Comparison of ENCODE assay signal across 8 cellular contexts in genomic region chr19:45677351-45678230, GRCh38. TPM values are rescaled to one million over a fixed set of nuclear protein-coding genes. Genes with fewer than 3 reads are reported as not detected.
DNase-seq lines count a peak whose midpoint lies in the region; ATAC-seq and TF ChIP-seq lines count a peak whose summit lies in the region.

No MANE protein-coding gene starts in this region.

- no peak overlapping the region for H3K4me3 ChIP-seq in LNCaP clone FGC (ENCODE audit: low read depth, low read length)

- H3K4me1 Mint-ChIP-seq in WTC11: peaks cover 18% of the 10 kb centered on the region
- peaks cover 11% of the 10 kb centered on the region for H3K4me1 Mint-ChIP-seq in MCF 10A (ENCODE audit: insufficient read depth, unreplicated experiment)

- H3K36me3 Mint-ChIP-seq in WTC11 (no peaks in the 10 kb centered on the region), MCF 10A (ENCODE audit: insufficient read depth, unreplicated experiment) (no peaks in the 10 kb centered on the region)

- H3K27ac Mint-ChIP-seq in WTC11 (peak overlapping the region; percentile 89), MCF 10A (ENCODE audit: low read depth, unreplicated experiment) (no peak overlapping the region)

- TF ChIP-seq CTCF in GM10248 (IDR thresholded peaks at IDR 0.05; ENCODE audit: control extremely low read depth, extremely low read depth, low read depth, missing control alignments) (no peak), LNCaP clone FGC (IDR thresholded peaks at IDR 0.05; ENCODE audit: control insufficient read depth, extremely low read depth, insufficient read depth) (peak; percentile 33; the same call in 1 of the 2 replicates), WTC11 (IDR thresholded peaks at IDR 0.05) (no peak), MCF 10A (IDR thresholded peaks at IDR 0.05; ENCODE audit: unreplicated experiment) (no peak)

- no TSS peak for BruUV-seq in MCF 10A (replicated peaks; lab: Mats Ljungman, UMichigan)

- ATAC-seq in WTC11: peak; percentile 89

- H3K4me3 Mint-ChIP-seq in WTC11: peak overlapping the region; percentile 83
- no peak overlapping the region for H3K4me3 Mint-ChIP-seq in MCF 10A (ENCODE audit: unreplicated experiment)

- CTCF ChIA-PET in GM10248 (lab: Yijun Ruan, JAX) (interaction anchor here (0.7 to 8.5 kb wide), 12 partner anchors 8 to 238 kb away, joined by 3 to 100 read pairs (median 7); partner anchors contain the start of genes GIPR, QPCTL, SIX5 and SNRPD2), WTC11 (lab: Charles Lee) (interaction anchor here (0.6 to 6.7 kb wide), 36 partner anchors 9 to 399 kb away, joined by 3 to 86 read pairs (median 4); partner anchors contain the start of genes EML2, FBXO46, GIPR and QPCTL), MCF 10A (lab: Yijun Ruan, JAX) (interaction anchor here (0.6 to 1.2 kb wide), 4 partner anchors 11 to 192 kb away, joined by 3 read pairs; no protein-coding TSS in a partner anchor)

- H3K9me3 Mint-ChIP-seq in WTC11: no peaks in the 10 kb centered on the region
- H3K9me3 Mint-ChIP-seq in MCF 10A (ENCODE audit: unreplicated experiment): no peaks in the 10 kb centered on the region

- H3K27me3 Mint-ChIP-seq in WTC11 (ENCODE audit: low read depth): peaks cover 67% of the 10 kb centered on the region
- H3K27me3 Mint-ChIP-seq in MCF 10A (ENCODE audit: insufficient read depth, unreplicated experiment): no peaks in the 10 kb centered on the region

- intact Hi-C loops in MCF 10A (cut with micrococcal nuclease): no loop called here

- POLR2A ChIA-PET in GM10248 (lab: Yijun Ruan, JAX): interaction anchor here (0.8 to 1.5 kb wide), 5 partner anchors 10 to 82 kb away, joined by 3 to 7 read pairs (median 3); partner anchors contain the start of genes QPCTL and SNRPD2
- POLR2A ChIA-PET in WTC11 (lab: Charles Lee): interaction anchor here (0.5 to 4.9 kb wide), 15 partner anchors 8 to 253 kb away, joined by 3 to 33 read pairs (median 4); partner anchors contain the start of genes FBXO46, GIPR, QPCTL and SNRPD2
- POLR2A ChIA-PET in MCF 10A (lab: Yijun Ruan, JAX): interaction anchor here (0.6 to 1.3 kb wide), 2 partner anchors 15 to 294 kb away, joined by 3 to 4 read pairs; partner anchors contain the start of genes QPCTL and SNRPD2

- DNase-seq in GM10248 (ENCODE audit: extremely low spot score) (peak; percentile 89), LNCaP clone FGC (ENCODE audit: low read depth) (no peak), WTC11 (ENCODE audit: low spot score) (peak; percentile 98), MCF 10A (ENCODE audit: unreplicated experiment) (peak; percentile 60), iPS-NIHi11 (ENCODE audit: low spot score) (peak; percentile 92), KBM-7 (no peak), cortex of kidney (lab: John Stamatoyannopoulos, UW) (no peak)
- DNase-seq in stimulated activated CD4-positive, alpha-beta T cell treated with anti-CD3 and anti-CD28 coated beads, Interleukin-12 subunit alpha, Interleukin-12 subunit beta, amount 100 ng/mL, for 4 hours: peak; percentile 82

- in situ Hi-C loops in KBM-7 (cut with MboI; ENCODE audit: low pct_unique_long_range_greater_than_20kb, low sequenced_read_pairs): no loop called here

TF ChIP-seq in WTC11, 78 proteins besides CTCF, POLR2A, EP300 and RAD21:
- TF ChIP-seq RORB (CRISPR knock-in tag; IDR thresholded peaks at IDR 0.05) (no peak), GTF2I (CRISPR knock-in tag; conservative IDR thresholded peaks at IDR 0.05) (0 out of 2 replicates have a peak, but pooled peaks have one; percentile 46), TEAD4 (CRISPR knock-in tag; IDR thresholded peaks at IDR 0.05) (no peak), ATF1 (CRISPR knock-in tag; IDR thresholded peaks at IDR 0.05) (no peak), ERG (CRISPR knock-in tag; IDR thresholded peaks at IDR 0.05) (no peak), ZNF138 (CRISPR knock-in tag; conservative IDR thresholded peaks at IDR 0.05) (no peak), ZNF671 (CRISPR knock-in tag; IDR thresholded peaks at IDR 0.05) (no peak), E2F1 (CRISPR knock-in tag; IDR thresholded peaks at IDR 0.05) (no peak), FOXP1 (CRISPR knock-in tag; IDR thresholded peaks at IDR 0.05; ENCODE audit: borderline replicate concordance) (peak; percentile 30; the same call in 1 of the 2 replicates), CBFB (CRISPR knock-in tag; IDR thresholded peaks at IDR 0.05; ENCODE audit: low read depth) (no peak), FOXK1 (CRISPR knock-in tag; IDR thresholded peaks at IDR 0.05) (no peak), SP1 (CRISPR knock-in tag; conservative IDR thresholded peaks at IDR 0.05) (peak; percentile 83), ETV6 (CRISPR knock-in tag; IDR thresholded peaks at IDR 0.05) (no peak), ARID4B (CRISPR knock-in tag; IDR thresholded peaks at IDR 0.05; ENCODE audit: borderline replicate concordance) (no peak), PRRX2 (CRISPR knock-in tag; IDR thresholded peaks at IDR 0.05) (no peak), GRHL2 (CRISPR knock-in tag; IDR thresholded peaks at IDR 0.05; ENCODE audit: insufficient replicate concordance, severe bottlenecking) (no peak), TP53 (CRISPR knock-in tag; IDR thresholded peaks at IDR 0.05) (no peak)

RNA-seq across cellular contexts. Expression of gene GIPR, which starts 9.6 kb away (rescaled TPM):
- total RNA-seq in WTC11 (2021): 1.6 to 1.8 TPM (median 1.7 TPM) in 3 replicates
- total RNA-seq in MCF 10A (2022): not detected in 2 replicates

RNA-seq across cellular contexts. Expression of gene SNRPD2, which starts 14.2 kb away (rescaled TPM):
- total RNA-seq in WTC11 (2021): 739 to 792 TPM (median 784 TPM) in 3 replicates
- total RNA-seq in MCF 10A (2022): 406 and 472 TPM in 2 replicates

RNA-seq across cellular contexts. Expression of gene QPCTL, which starts 14.9 kb away (rescaled TPM):
- 23.8 to 33.3 TPM (median 27.5 TPM) in 3 replicates for total RNA-seq in WTC11 (2021)
- total RNA-seq in MCF 10A (2022): 14.9 and 17.3 TPM in 2 replicates

RNA-seq across cellular contexts. Expression of gene EML2, which starts 38.4 kb away (rescaled TPM):
- total RNA-seq in WTC11 (2021): 51.5 to 63.3 TPM (median 62.5 TPM) in 3 replicates
- 110 and 137 TPM in 2 replicates for total RNA-seq in MCF 10A (2022)

RNA-seq across cellular contexts. Expression of gene FBXO46, which starts 53.1 kb away (rescaled TPM):
- total RNA-seq in WTC11 (2021): 40.1 to 46.3 TPM (median 43.3 TPM) in 3 replicates
- 13.6 and 15.0 TPM in 2 replicates for total RNA-seq in MCF 10A (2022)

Comparison
In these comparisons a context has a peak if more than half of its experiments do, and no peak if none do; other contexts are left out.
1. DNase-seq: peak in GM10248 (single experiment), WTC11 (single experiment), MCF 10A (single experiment), iPS-NIHi11 (single experiment) and stimulated activated CD4-positive, alpha-beta T cell treated with anti-CD3 and anti-CD28 coated beads, Interleukin-12 subunit alpha, Interleukin-12 subunit beta, amount 100 ng/mL, for 4 hours (single experiment); none in LNCaP clone FGC (single experiment), KBM-7 (single experiment) and cortex of kidney (single experiment).